In genomic region chr20:50580016-50580747, GRCh38 we compare ENCODE assay signal across 8 cellular contexts.
DNase-seq lines count a peak whose midpoint lies in the region; ATAC-seq and TF ChIP-seq lines count a peak whose summit lies in the region.

No MANE protein-coding gene starts in this region.

- no peak overlapping the region for H3K23ac ChIP-seq in trophoblast cell (ENCODE audit: low read length)

- H3K14ac ChIP-seq in trophoblast cell (ENCODE audit: low read length) = no peak overlapping the region

- H3K27me3 ChIP-seq in PC-3 (ENCODE audit: low read length) (no peaks in the 10 kb centered on the region), trophoblast cell (ENCODE audit: insufficient read depth, low read length) (no peaks in the 10 kb centered on the region)

- no peak overlapping the region for H2AK5ac ChIP-seq in trophoblast cell (ENCODE audit: low read length)

- no peak overlapping the region for H3K4ac ChIP-seq in trophoblast cell (ENCODE audit: low read depth, low read length)

- no peaks in the 10 kb centered on the region for H4K20me1 ChIP-seq in PC-3 (ENCODE audit: low read length)

- CTCF ChIA-PET in PC-3 (lab: Charles Lee) = interaction anchor here (1.0 kb wide), 1 partner anchor 114 kb away, joined by 3 read pairs; no protein-coding TSS in a partner anchor

- peak; percentile 80 for TF ChIP-seq CTCF in GM12872 (IDR thresholded peaks at IDR 0.05; ENCODE audit: insufficient read depth, low read depth, low read length)
- TF ChIP-seq CTCF in PC-3 (conservative IDR thresholded peaks at IDR 0.05; ENCODE audit: low read depth, low read length) = peak; percentile 93

- H3K79me2 ChIP-seq in PC-3 (ENCODE audit: low read length) (no peaks in the 10 kb centered on the region), trophoblast cell (ENCODE audit: control insufficient read depth, insufficient read depth, low read length, poor library complexity) (no peaks in the 10 kb centered on the region)

- no peak overlapping the region for H4K12ac ChIP-seq in trophoblast cell (ENCODE audit: low read depth, low read length)

- H3K9me2 ChIP-seq in PC-3 (replicated peaks; ENCODE audit: low read length) = no peaks in the 10 kb centered on the region

- no peaks in the 10 kb centered on the region for H3F3A ChIP-seq in PC-3 (ENCODE audit: low read length, unreplicated experiment)

- H3K9me3 ChIP-seq in PC-3 (ENCODE audit: low read length) (no peaks in the 10 kb centered on the region), trophoblast cell (ENCODE audit: insufficient read depth, low read depth, low read length) (no peaks in the 10 kb centered on the region)

- H3K9ac ChIP-seq in PC-3 (ENCODE audit: low read length) (no peak overlapping the region), trophoblast cell (ENCODE audit: low read length) (no peak overlapping the region)

- intact Hi-C loops in PC-3 (cut with micrococcal nuclease) = loop anchor here (1.0 kb wide), 1 partner anchor 76 kb away; no protein-coding TSS in a partner anchor

- ATAC-seq in PC-3 = peak; percentile 75

- H2BK12ac ChIP-seq in trophoblast cell (ENCODE audit: low read length) = no peak overlapping the region

- H3K4me3 ChIP-seq in PC-3 (ENCODE audit: low read length) = no peak overlapping the region
- H3K4me3 ChIP-seq in trophoblast cell (ENCODE audit: low read depth, low read length) = no peak overlapping the region

- H3K36me3 ChIP-seq in PC-3 (ENCODE audit: low read depth, low read length) (peaks cover 69% of the 10 kb centered on the region), trophoblast cell (ENCODE audit: control insufficient read depth in 1 of 2, insufficient read depth in 2 of 2, low read length in 2 of 2) (peaks cover 59 to 68% of the 10 kb centered on the region in 2 experiments)

- H3K4me1 ChIP-seq in PC-3 (ENCODE audit: insufficient read depth, low read length) (no peaks in the 10 kb centered on the region), trophoblast cell (ENCODE audit: control insufficient read depth in 1 of 2, insufficient read depth in 2 of 2, low read length in 2 of 2) (no peaks in the 10 kb centered on the region)

- no peak overlapping the region for H2BK120ac ChIP-seq in trophoblast cell (ENCODE audit: insufficient read depth, low read length, poor library complexity)

- H3K27ac ChIP-seq in PC-3 (ENCODE audit: low read length) (no peak overlapping the region), trophoblast cell (ENCODE audit: low read depth, low read length) (no peak overlapping the region)

- POLR2A ChIA-PET in PC-3 (lab: Charles Lee; ENCODE audit: unreplicated experiment) = interaction anchor here (0.5 kb wide), 1 partner anchor 389 kb away, joined by 3 read pairs; no protein-coding TSS in a partner anchor

- no CpG with 5 or more reads among the region's 17 CpGs for WGBS in trophoblast cell (ENCODE audit: extremely low coverage, insufficient coverage, insufficient read length)

- no peak overlapping the region for H2AFZ ChIP-seq in PC-3 (ENCODE audit: low read length)
- no peak overlapping the region for H2AFZ ChIP-seq in trophoblast cell (ENCODE audit: insufficient read depth, low read length, poor library complexity)

- BruUV-seq in PC-3 (replicated peaks; lab: Mats Ljungman, UMichigan) = no TSS peak

- H4K8ac ChIP-seq in trophoblast cell (ENCODE audit: low read depth, low read length) = no peak overlapping the region

- H2BK5ac ChIP-seq in trophoblast cell (ENCODE audit: low read depth, low read length, poor library complexity) = no peak overlapping the region

- H3K4me2 ChIP-seq in PC-3 (ENCODE audit: low read length) (no peak overlapping the region), trophoblast cell (ENCODE audit: low read length) (no peak overlapping the region)

- no peaks in the 10 kb centered on the region for H3K79me1 ChIP-seq in trophoblast cell (ENCODE audit: low read length)

- DNase-seq in A172 (ENCODE audit: low spot score) (peak; percentile 59), PC-3 (peak; percentile 77), glomerular visceral epithelial cell (ENCODE audit: extremely low spot score) (peak; percentile 70), trophoblast cell (peak; percentile 27 to 77), NCI-H526 treated with DMSO at 0.1 percent for 48 hours (lab: John Stamatoyannopoulos, UW) (no peak), NCI-H2029 treated with DMSO at 0.1 percent for 48 hours (lab: John Stamatoyannopoulos, UW) (no peak)
- DNase-seq in activated naive CD4-positive, alpha-beta T cell treated with Interleukin-2 at 50 U/mL for 16 hours = peak; percentile 54

- H4K91ac ChIP-seq in trophoblast cell (ENCODE audit: low read depth, low read length) = no peak overlapping the region

- no peak overlapping the region for H3K18ac ChIP-seq in trophoblast cell (ENCODE audit: low read length)

Comparison
In these comparisons a context has a peak if more than half of its experiments do, and no peak if none do; other contexts are left out.
1. DNase-seq: peak in A172 (single experiment), PC-3 (single experiment), activated naive CD4-positive, alpha-beta T cell treated with Interleukin-2 at 50 U/mL for 16 hours (single experiment), glomerular visceral epithelial cell (single experiment) and trophoblast cell (2 of 2); none in NCI-H526 treated with DMSO at 0.1 percent for 48 hours (single experiment) and NCI-H2029 treated with DMSO at 0.1 percent for 48 hours (single experiment).